Comparison of ENCODE assay signal across 12 cellular contexts in genomic region chr1:203671047-203671446, GRCh38. TPM values are rescaled to one million over a fixed set of nuclear protein-coding genes. Genes with fewer than 3 reads are reported as not detected.
A peak's percentile ranks its signal among the peaks of the same experiment; 100 is the strongest.
DNase-seq lines count a peak whose midpoint lies in the region; ATAC-seq, FAIRE-seq and TF ChIP-seq lines count a peak whose summit lies in the region.
"Had no signal": no experiment of that assay in that cellular context is flagged by ENCODE, and none has a peak within 500 bp of the region (broad histone marks: within the 10 kb centered on the region; RNA-seq: fewer than 3 reads in every experiment).

No MANE protein-coding gene starts in this region.

- DNase-seq in heart right ventricle (no peak), Right ventricle myocardium superior (no peak), chondrocyte (ENCODE audit: low spot score) (no peak), upper lobe of left lung (no peak), medulla oblongata (ENCODE audit: extremely low spot score) (no peak), D721Med (ENCODE audit: insufficient read length, low spot score) (no peak)
- DNase-seq: activated CD8-positive, alpha-beta memory T cell treated with anti-CD3 and anti-CD28 coated beads, Interleukin-2, amount 50 U/mL, for 48 hours; DMS153; endodermal cell had no signal

- TF ChIP-seq CTCF in heart right ventricle (IDR thresholded peaks at IDR 0.05) (no peak), chondrocyte (IDR thresholded peaks at IDR 0.05) (no peak), upper lobe of left lung (IDR thresholded peaks at IDR 0.05) (no peak), D721Med (IDR thresholded peaks at IDR 0.05; ENCODE audit: insufficient read depth, missing control alignments) (no peak)

- H3K36me3 Mint-ChIP-seq in chondrocyte (ENCODE audit: low read depth) = peaks cover 9% of the 10 kb centered on the region

- WGBS in heart right ventricle, 2 donors = 89 to 93% methylated on average over 4 of the region's 4 CpGs
- WGBS in upper lobe of left lung, 2 donors = 89% methylated on average over 4 of the region's 4 CpGs

- intact Hi-C loops in heart right ventricle (cut with DNase I) = loop anchor here in 4 of 10 donors (5.0 kb wide), 2 partner anchors 39 to 44 kb away; partner anchors contain the start of gene ATP2B4 (in 3 of the 4)
- intact Hi-C loops in Right ventricle myocardium superior (cut with DNase I) = loop anchor here (5.0 kb wide), 1 partner anchor 39 kb away; no protein-coding TSS in a partner anchor

- peaks cover 0 to 11% (median 0%) of the 10 kb centered on the region in 9 donors for H3K36me3 ChIP-seq in heart right ventricle
- H3K36me3 ChIP-seq in muscle layer of colon (ENCODE audit: insufficient read depth, low read length) = peaks cover 21% of the 10 kb centered on the region
- H3K36me3 ChIP-seq in upper lobe of left lung = no peaks in the 10 kb centered on the region

- H3K4me1 ChIP-seq in heart right ventricle (peaks cover 39 to 100% (median 94%) of the 10 kb centered on the region in 9 donors), muscle layer of colon (ENCODE audit: insufficient read depth, low read length) (peaks cover 95% of the 10 kb centered on the region), upper lobe of left lung (peaks cover 51 to 67% (median 56%) of the 10 kb centered on the region in 4 donors)

- no peaks in the 10 kb centered on the region for H3K27me3 ChIP-seq in heart right ventricle
- H3K27me3 ChIP-seq in muscle layer of colon (ENCODE audit: control insufficient read depth in 1 of 2, insufficient read depth in 2 of 2, low read length in 2 of 2) = no peaks in the 10 kb centered on the region
- H3K27me3 ChIP-seq in upper lobe of left lung = no peaks in the 10 kb centered on the region

- no peaks in the 10 kb centered on the region for H3K9me3 ChIP-seq in heart right ventricle
- H3K9me3 ChIP-seq in muscle layer of colon (ENCODE audit: low read length) = no peaks in the 10 kb centered on the region
- no peaks in the 10 kb centered on the region for H3K9me3 ChIP-seq in upper lobe of left lung

- no peak for TF ChIP-seq POLR2A in upper lobe of left lung (IDR thresholded peaks at IDR 0.05)

- H3K27ac Mint-ChIP-seq in chondrocyte (ENCODE audit: unreplicated experiment) = peak overlapping the region; percentile 97

- H3K9me3 Mint-ChIP-seq in chondrocyte (ENCODE audit: low read depth) = no peaks in the 10 kb centered on the region
- H3K9me3 Mint-ChIP-seq: endodermal cell had no signal

- H3K27ac ChIP-seq in heart right ventricle (peak overlapping the region in 8 of 10 donors; percentile 84 to 90 (median 89)), muscle layer of colon (ENCODE audit: low read depth, low read length) (peak overlapping the region; percentile 90), upper lobe of left lung (peak overlapping the region in 3 of 4 donors; percentile 46 to 92 (median 63))

- H3K4me1 Mint-ChIP-seq in chondrocyte (ENCODE audit: low read depth) = peaks cover 88% of the 10 kb centered on the region

- FAIRE-seq in D721Med (lab: Jason Lieb, UNC) = no peak

- ATAC-seq in heart right ventricle = no peak
- ATAC-seq in Right ventricle myocardium superior (ENCODE audit: poor library complexity) = no peak
- ATAC-seq in upper lobe of left lung (ENCODE audit: low FRiP score in 2 of 2) = no peak
- ATAC-seq in HG02970 (IDR thresholded peaks at IDR 0.05; ENCODE audit: low FRiP score, unreplicated experiment) = no peak
- ATAC-seq: left lobe of liver had no signal

- H3K4me3 Mint-ChIP-seq in chondrocyte (ENCODE audit: unreplicated experiment) = no peak overlapping the region
- H3K4me3 Mint-ChIP-seq: endodermal cell had no signal

- no peak overlapping the region for H3K4me3 ChIP-seq in heart right ventricle
- no peak overlapping the region for H3K4me3 ChIP-seq in muscle layer of colon (ENCODE audit: low read depth in 1 of 2, low read length in 2 of 2)
- H3K4me3 ChIP-seq in upper lobe of left lung = no peak overlapping the region

- TF ChIP-seq EP300 in upper lobe of left lung (IDR thresholded peaks at IDR 0.05) = no peak

- H3K27me3 Mint-ChIP-seq in chondrocyte (ENCODE audit: low read depth) = no peaks in the 10 kb centered on the region

- no peak overlapping the region for H3K9ac ChIP-seq in muscle layer of colon (ENCODE audit: low read length)

RNA-seq across cellular contexts. Expression of gene ATP2B4, which starts 44.4 kb away (rescaled TPM):
- total RNA-seq in heart right ventricle (100 to 1,000 TPM in 8 of 10 donors, 10 to 100 TPM in 2; 85.2 to 224 (median 125) TPM), Right ventricle myocardium superior (62.9 TPM), chondrocyte (71.4 to 133 TPM (median 130 TPM) in 3 replicates), upper lobe of left lung (100 to 1,000 TPM in 2 of 6 donors, 10 to 100 TPM in 4; 54.0 to 152 (median 90.5) TPM)
- polyA plus RNA-seq in heart right ventricle = 10 to 100 TPM; 64.2 to 85.6 TPM
